ENCODE assay signal across 20 cellular contexts in the genomic region with DNA sequence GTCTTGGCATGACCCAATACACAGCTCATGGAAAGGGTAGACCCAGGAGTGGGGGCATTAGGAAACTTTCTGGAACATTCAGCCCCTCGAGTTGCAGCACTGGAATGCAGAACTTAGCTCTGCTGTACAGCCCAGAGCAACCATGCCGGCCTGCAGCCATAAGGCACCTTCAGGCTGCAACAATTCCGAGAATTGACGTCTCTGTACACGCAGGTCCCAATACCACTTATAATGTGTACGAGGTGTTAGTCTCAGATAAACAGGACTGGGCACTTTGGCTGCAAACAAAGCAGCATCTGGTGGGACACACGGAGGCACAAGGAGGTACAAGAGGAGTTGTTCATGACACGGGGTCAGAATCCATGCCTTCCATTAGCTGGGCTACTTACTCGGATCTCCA. TPM values are rescaled to one million over a fixed set of nuclear protein-coding genes. Genes with fewer than 3 reads are reported as not detected.
DNase-seq lines count a peak whose midpoint lies in the region; ATAC-seq, FAIRE-seq and TF ChIP-seq lines count a peak whose summit lies in the region.
"Had no signal": no experiment of that assay in that cellular context is flagged by ENCODE, and none has a peak within 500 bp of the region (broad histone marks: within the 10 kb centered on the region; RNA-seq: fewer than 3 reads in every experiment).

No MANE protein-coding gene starts in this region.

- H3K4ac ChIP-seq in trophoblast cell (ENCODE audit: low read depth, low read length), result no peak overlapping the region

- TF ChIP-seq EP300 in GM12878 (IDR thresholded peaks at IDR 0.05; ENCODE audit: borderline replicate concordance in 1 of 2, control insufficient read depth in 1 of 2, low read depth in 2 of 2, low read length in 2 of 2), result no peak

- DNase-seq in activated CD4-positive, alpha-beta T cell treated with anti-CD3 and anti-CD28 coated beads, Interleukin-2, amount 10 ng/mL, durations not matched to agents 7 days and 5 days, result no peak
- no peak for DNase-seq in activated CD4-positive, alpha-beta T cell treated with anti-CD3 and anti-CD28 coated beads, Interleukin-2, amount 50 U/mL, for 4 hours
- DNase-seq in GM12878 (ENCODE audit: low read depth, low spot score) (no peak), trophoblast cell (peak; percentile 91 to 95), NCI-H2081 (lab: John Stamatoyannopoulos, UW) (no peak), SW480 (ENCODE audit: low spot score) (no peak), NCI-H2196 (lab: John Stamatoyannopoulos, UW; ENCODE audit: unreplicated experiment) (no peak)
- DNase-seq: DMS 273 treated with DMSO at 0.1 percent for 48 hours, GDM1, HFFc6, MG63, NCI-H1092 treated with DMSO at 0.1 percent for 48 hours, NCI-H1694, NCI-H2107, NCI-H226, NCI-H524 treated with DMSO at 0.1 percent for 48 hours had no signal

- no peak overlapping the region for H4K91ac ChIP-seq in trophoblast cell (ENCODE audit: low read depth, low read length)

- H2BK5ac ChIP-seq in trophoblast cell (ENCODE audit: low read depth, low read length, poor library complexity), result no peak overlapping the region

- RAD21 ChIA-PET in GM12878 (lab: Charles Lee; ENCODE audit: unreplicated experiment), result no interaction called here

- no peak overlapping the region for H4K8ac ChIP-seq in trophoblast cell (ENCODE audit: low read depth, low read length)

- TF ChIP-seq RAD21 in GM12878 (IDR thresholded peaks at IDR 0.05; ENCODE audit: insufficient read depth, low read depth, low read length), result no peak

- peaks cover 6% of the 10 kb centered on the region for H3K9me3 Mint-ChIP-seq in activated CD4-positive, alpha-beta T cell treated with anti-CD3 and anti-CD28 coated beads, Interleukin-2, amount 10 ng/mL, durations not matched to agents 7 days and 5 days
- H3K9me3 Mint-ChIP-seq: HFFc6 had no signal

- H3K79me1 ChIP-seq in trophoblast cell (ENCODE audit: low read length), result no peaks in the 10 kb centered on the region

- H3K36me3 Mint-ChIP-seq in activated CD4-positive, alpha-beta T cell treated with anti-CD3 and anti-CD28 coated beads, Interleukin-2, amount 10 ng/mL, durations not matched to agents 7 days and 5 days (ENCODE audit: low read depth), result peaks cover 39% of the 10 kb centered on the region

- no peak for TF ChIP-seq CTCF in GM12878 (IDR thresholded peaks at IDR 0.05 in 2 of 3, conservative IDR thresholded peaks at IDR 0.05 in 1 of 3; ENCODE audit: control insufficient read depth in 2 of 3, extremely low read depth in 1 of 3, insufficient read depth in 1 of 3, low read depth in 3 of 3, low read length in 3 of 3)

- H2BK120ac ChIP-seq in trophoblast cell (ENCODE audit: insufficient read depth, low read length, poor library complexity), result no peak overlapping the region

- ATAC-seq in GM18511 (IDR thresholded peaks at IDR 0.05; ENCODE audit: unreplicated experiment), result peak; percentile 8
- no peak; the same call in 2 of the 3 replicates for ATAC-seq in GM12878
- ATAC-seq: HepG2 had no signal

- H3K9me3 ChIP-seq in GM12878 (replicated peaks; ENCODE audit: control insufficient read depth, insufficient read depth, low read length), result no peaks in the 10 kb centered on the region; the same call in 2 of the 3 replicates
- no peaks in the 10 kb centered on the region for H3K9me3 ChIP-seq in trophoblast cell (ENCODE audit: insufficient read depth, low read depth, low read length)
- H3K9me3 ChIP-seq: BLaER1, MG63 had no signal

- no peak for FAIRE-seq in GM12878 (lab: Jason Lieb, UNC)
- FAIRE-seq: H54, HepG2 had no signal

- WGBS in GM12878 (ENCODE audit: insufficient coverage, insufficient replicate concordance, low lambda C conversion rate, missing lambda C conversion rate), result 82% methylated on average over 9 of the region's 9 CpGs
- WGBS in trophoblast cell (ENCODE audit: extremely low coverage, insufficient coverage, insufficient read length), result no CpG with 5 or more reads among the region's 9 CpGs

- no peak overlapping the region for H3K14ac ChIP-seq in trophoblast cell (ENCODE audit: low read length)

- no TSS peak for BruUV-seq in GM12878 (replicated peaks; lab: Mats Ljungman, UMichigan)

- intact Hi-C loops in GM12878 (cut with micrococcal nuclease; ENCODE audit: unreplicated experiment), result no loop called here

- peaks cover 20% of the 10 kb centered on the region for H3K4me1 ChIP-seq in GM12878 (ENCODE audit: control insufficient read depth, insufficient read depth, low read length)
- no peaks in the 10 kb centered on the region for H3K4me1 ChIP-seq in trophoblast cell (ENCODE audit: control insufficient read depth in 1 of 2, insufficient read depth in 2 of 2, low read length in 2 of 2)

- peak overlapping the region; percentile 83 for H3K4me2 ChIP-seq in GM12878 (ENCODE audit: control insufficient read depth, insufficient read depth)
- H3K4me2 ChIP-seq in trophoblast cell (ENCODE audit: low read length), result no peak overlapping the region
- H3K4me2 ChIP-seq: BLaER1 had no signal

- H3K27ac ChIP-seq in GM12878 (ENCODE audit: control insufficient read depth, insufficient read depth) (no peak overlapping the region), trophoblast cell (ENCODE audit: low read depth, low read length) (no peak overlapping the region)
- H3K27ac ChIP-seq: BLaER1 had no signal

- H3K4me3 ChIP-seq in GM12878 (no peak overlapping the region), trophoblast cell (ENCODE audit: low read depth, low read length) (no peak overlapping the region)
- H3K4me3 ChIP-seq: BLaER1, MG63 had no signal

- H2AFZ ChIP-seq in GM12878 (ENCODE audit: control insufficient read depth, low read depth, low read length), result peak overlapping the region; percentile 74; the same call in 1 of the 2 replicates
- no peak overlapping the region for H2AFZ ChIP-seq in trophoblast cell (ENCODE audit: insufficient read depth, low read length, poor library complexity)

- H3K27me3 ChIP-seq in GM12878 (replicated peaks in 1 of 2; ENCODE audit: control insufficient read depth in 2 of 2, insufficient read depth in 2 of 2, low read length in 1 of 2) (no peaks in the 10 kb centered on the region), trophoblast cell (ENCODE audit: insufficient read depth, low read length) (no peaks in the 10 kb centered on the region)
- H3K27me3 ChIP-seq: BLaER1, MG63 had no signal

- H3K36me3 ChIP-seq in GM12878 (ENCODE audit: control insufficient read depth in 2 of 2, insufficient read depth in 2 of 2, low read length in 1 of 2) (no peaks in the 10 kb centered on the region), trophoblast cell (ENCODE audit: control insufficient read depth in 1 of 2, insufficient read depth in 2 of 2, low read length in 2 of 2) (no peaks in the 10 kb centered on the region)

- POLR2A ChIA-PET in activated CD4-positive, alpha-beta T cell treated with anti-CD3 and anti-CD28 coated beads, Interleukin-2, amount 10 ng/mL, durations not matched to agents 7 days and 5 days (lab: Charles Lee), result no interaction called here
- POLR2A ChIA-PET in GM12878 (lab: Charles Lee), result no interaction called here

- H3K27me3 Mint-ChIP-seq in activated CD4-positive, alpha-beta T cell treated with anti-CD3 and anti-CD28 coated beads, Interleukin-2, amount 10 ng/mL, durations not matched to agents 7 days and 5 days, result no peaks in the 10 kb centered on the region

- H3K27ac Mint-ChIP-seq in activated CD4-positive, alpha-beta T cell treated with anti-CD3 and anti-CD28 coated beads, Interleukin-2, amount 10 ng/mL, durations not matched to agents 7 days and 5 days, result peak overlapping the region; percentile 98
- H3K27ac Mint-ChIP-seq: HFFc6 had no signal

- no peak overlapping the region for H2AK5ac ChIP-seq in trophoblast cell (ENCODE audit: low read length)

- TF ChIP-seq POLR2A in GM12878 (IDR thresholded peaks at IDR 0.05; ENCODE audit: low read depth, low read length), result no peak

- H4K20me1 ChIP-seq in GM12878 (ENCODE audit: control insufficient read depth, insufficient read depth), result no peaks in the 10 kb centered on the region
- H4K20me1 ChIP-seq: BLaER1 had no signal

- CTCF ChIA-PET in activated CD4-positive, alpha-beta T cell treated with anti-CD3 and anti-CD28 coated beads, Interleukin-2, amount 10 ng/mL, durations not matched to agents 7 days and 5 days (lab: Charles Lee), result interaction anchor here (1.2 to 2.5 kb wide), 3 partner anchors 8 to 19 kb away, joined by 3 to 8 read pairs (median 5); partner anchors contain the start of gene CBR1
- CTCF ChIA-PET in GM12878 (lab: Yijun Ruan, JAX), result interaction anchor here (1.7 kb wide), 2 partner anchors 10 to 35 kb away, joined by 5 to 8 read pairs; no protein-coding TSS in a partner anchor

- no peaks in the 10 kb centered on the region for H3K79me2 ChIP-seq in GM12878 (ENCODE audit: control insufficient read depth, insufficient read depth, low read length)
- no peaks in the 10 kb centered on the region for H3K79me2 ChIP-seq in trophoblast cell (ENCODE audit: control insufficient read depth, insufficient read depth, low read length, poor library complexity)

- SMC1A ChIA-PET in GM12878 (lab: Charles Lee; ENCODE audit: uncharacterized antibody, unreplicated experiment), result interaction anchor here (0.6 to 1.7 kb wide), 3 partner anchors 17 to 87 kb away, joined by 3 to 9 read pairs (median 3); no protein-coding TSS in a partner anchor

- no peak overlapping the region for H4K12ac ChIP-seq in trophoblast cell (ENCODE audit: low read depth, low read length)

- H3K4me3 Mint-ChIP-seq in activated CD4-positive, alpha-beta T cell treated with anti-CD3 and anti-CD28 coated beads, Interleukin-2, amount 10 ng/mL, durations not matched to agents 7 days and 5 days, result no peak overlapping the region
- H3K4me3 Mint-ChIP-seq: HFFc6 had no signal

- H3K9ac ChIP-seq in GM12878 (ENCODE audit: control insufficient read depth, insufficient read depth, low read length) (no peak overlapping the region), trophoblast cell (ENCODE audit: low read length) (no peak overlapping the region)
- H3K9ac ChIP-seq: BLaER1 had no signal

- no peak overlapping the region for H3K18ac ChIP-seq in trophoblast cell (ENCODE audit: low read length)

- no peak overlapping the region for H3K23ac ChIP-seq in trophoblast cell (ENCODE audit: low read length)

- H2BK12ac ChIP-seq in trophoblast cell (ENCODE audit: low read length), result no peak overlapping the region

- peaks cover 54% of the 10 kb centered on the region for H3K4me1 Mint-ChIP-seq in activated CD4-positive, alpha-beta T cell treated with anti-CD3 and anti-CD28 coated beads, Interleukin-2, amount 10 ng/mL, durations not matched to agents 7 days and 5 days

- in situ Hi-C loops in GM12878 (cut with MboI), result no loop called here

RNA-seq across cellular contexts. Expression of gene CBR1, which starts 7.9 kb away (rescaled TPM):
- 10 to 100 TPM; 49.5 to 51.1 TPM for total RNA-seq in activated CD4-positive, alpha-beta T cell treated with anti-CD3 and anti-CD28 coated beads, Interleukin-2, amount 10 ng/mL, durations not matched to agents 7 days and 5 days
- total RNA-seq in GM12878 (2013; cell fraction: nucleolus; rRNA removed), result 5.4 and 10.0 TPM in 2 replicates
- total RNA-seq in GM12878 (2014; rRNA removed) (103 and 116 TPM in 2 replicates), GM12878 (2014; rRNA removed; fragmentation: Illumina TruSeq; extraction: Trizol) (46.8 and 47.6 TPM in 2 replicates), GM12878 (2021) (66.6 and 68.0 TPM in 2 replicates)
- 16.0 TPM for polyA plus RNA-seq in GM12878 (2011; ENCODE audit: low read depth)
- polyA plus RNA-seq in GM12878 (2011; rRNA removed) (18.5 and 21.5 TPM in 2 replicates), GM12878 (2014; fragmentation: Illumina TruSeq; extraction: Trizol) (26.9 and 37.3 TPM in 2 replicates), GM12878 (2014; fragmentation: Nextera tagmentation; extraction: Ambion mirVana) (10 to 100 TPM; 16.9 to 42.2 TPM), GM12878 (2014; rRNA removed) (138 and 139 TPM in 2 replicates), GM12878 (2016; fragmentation: Nextera tagmentation; extraction: Ambion mirVana) (100 to 1,000 TPM; 119 to 126 TPM)
- 38.3 and 60.3 TPM in 2 replicates for polyA plus RNA-seq in GM12878 (2011; cell fraction: cytosol; rRNA removed)
- 24.5 and 34.7 TPM in 2 replicates for polyA plus RNA-seq in GM12878 (2011; cell fraction: nucleus; rRNA removed)
- polyA plus RNA-seq in GM12878 (2012), result 22.8 and 25.9 TPM in 2 replicates
- polyA minus RNA-seq in GM12878 (2011; rRNA and poly(A)+ RNA removed), result 8.2 and 14.3 TPM in 2 replicates
- 5.7 and 9.9 TPM in 2 replicates for polyA minus RNA-seq in GM12878 (2011; cell fraction: cytosol; rRNA and poly(A)+ RNA removed)
- 10.4 and 16.0 TPM in 2 replicates for polyA minus RNA-seq in GM12878 (2011; cell fraction: nucleus; rRNA and poly(A)+ RNA removed)
- 5.0 and 5.6 TPM in 2 replicates for polyA plus RNA-seq in trophoblast cell (2013)

RNA-seq across cellular contexts. Expression of gene SETD4, which starts 17.4 kb away (rescaled TPM):
- 10 to 100 TPM; 15.7 to 19.4 TPM for total RNA-seq in activated CD4-positive, alpha-beta T cell treated with anti-CD3 and anti-CD28 coated beads, Interleukin-2, amount 10 ng/mL, durations not matched to agents 7 days and 5 days
- total RNA-seq in GM12878 (2013; cell fraction: nucleolus; rRNA removed), result 64.4 and 79.2 TPM in 2 replicates
- 10.3 and 10.4 TPM in 2 replicates for total RNA-seq in GM12878 (2014; rRNA removed)
- total RNA-seq in GM12878 (2014; rRNA removed; fragmentation: Illumina TruSeq; extraction: Trizol), result 14.6 and 15.0 TPM in 2 replicates
- 15.6 and 18.8 TPM in 2 replicates for total RNA-seq in GM12878 (2021)
- polyA plus RNA-seq in GM12878 (2011; ENCODE audit: low read depth), result 7.3 TPM
- 21.6 and 23.3 TPM in 2 replicates for polyA plus RNA-seq in GM12878 (2011; rRNA removed)
- 16.9 and 17.7 TPM in 2 replicates for polyA plus RNA-seq in GM12878 (2011; cell fraction: cytosol; rRNA removed)
- 39.9 and 45.9 TPM in 2 replicates for polyA plus RNA-seq in GM12878 (2011; cell fraction: nucleus; rRNA removed)
- polyA plus RNA-seq in GM12878 (2012), result 8.0 and 8.2 TPM in 2 replicates
- polyA plus RNA-seq in GM12878 (2014; fragmentation: Illumina TruSeq; extraction: Trizol), result 18.3 and 21.6 TPM in 2 replicates
- polyA plus RNA-seq in GM12878 (2014; fragmentation: Nextera tagmentation; extraction: Ambion mirVana), result 10 to 100 TPM; 26.2 to 37.0 TPM
- polyA plus RNA-seq in GM12878 (2014; rRNA removed), result 17.6 TPM in 2 replicates
- polyA plus RNA-seq in GM12878 (2016; fragmentation: Nextera tagmentation; extraction: Ambion mirVana), result 10 to 100 TPM; 18.0 to 22.6 TPM
- 17.3 and 26.0 TPM in 2 replicates for polyA minus RNA-seq in GM12878 (2011; rRNA and poly(A)+ RNA removed)
- 9.6 and 12.6 TPM in 2 replicates for polyA minus RNA-seq in GM12878 (2011; cell fraction: cytosol; rRNA and poly(A)+ RNA removed)
- polyA minus RNA-seq in GM12878 (2011; cell fraction: nucleus; rRNA and poly(A)+ RNA removed), result 15.8 and 25.6 TPM in 2 replicates
- 17.4 and 20.0 TPM in 2 replicates for polyA plus RNA-seq in trophoblast cell (2013)

RNA-seq across cellular contexts. Expression of gene CBR3, which starts 57.1 kb away (rescaled TPM):
- total RNA-seq in activated CD4-positive, alpha-beta T cell treated with anti-CD3 and anti-CD28 coated beads, Interleukin-2, amount 10 ng/mL, durations not matched to agents 7 days and 5 days, result 10 to 100 TPM; 24.4 to 30.9 TPM
- 0.35 and 0.61 TPM in 2 replicates for total RNA-seq in GM12878 (2013; cell fraction: nucleolus; rRNA removed)
- 8.9 and 9.1 TPM in 2 replicates for total RNA-seq in GM12878 (2014; rRNA removed)
- total RNA-seq in GM12878 (2014; rRNA removed; fragmentation: Illumina TruSeq; extraction: Trizol), result 9.2 and 10.5 TPM in 2 replicates
- 14.1 and 15.2 TPM in 2 replicates for total RNA-seq in GM12878 (2021)
- 0.93 TPM for polyA plus RNA-seq in GM12878 (2011; ENCODE audit: low read depth)
- 0.48 and 0.72 TPM in 2 replicates for polyA plus RNA-seq in GM12878 (2011; rRNA removed)
- 0.46 and 0.57 TPM in 2 replicates for polyA plus RNA-seq in GM12878 (2011; cell fraction: cytosol; rRNA removed)
- 0.19 and 0.28 TPM in 2 replicates for polyA plus RNA-seq in GM12878 (2011; cell fraction: nucleus; rRNA removed)
- 0.60 and 0.80 TPM in 2 replicates for polyA plus RNA-seq in GM12878 (2012)
- 6.6 and 7.5 TPM in 2 replicates for polyA plus RNA-seq in GM12878 (2014; fragmentation: Illumina TruSeq; extraction: Trizol)
- 10 to 100 TPM in 1 of 2 experiments, 1 to 10 TPM in 1; 4.4 to 11.9 TPM for polyA plus RNA-seq in GM12878 (2014; fragmentation: Nextera tagmentation; extraction: Ambion mirVana)
- 13.7 and 17.2 TPM in 2 replicates for polyA plus RNA-seq in GM12878 (2014; rRNA removed)
- polyA plus RNA-seq in GM12878 (2016; fragmentation: Nextera tagmentation; extraction: Ambion mirVana), result 10 to 100 TPM; 16.2 to 16.4 TPM
- 0.22 and 0.46 TPM in 2 replicates for polyA minus RNA-seq in GM12878 (2011; rRNA and poly(A)+ RNA removed)
- not detected in 2 replicates for polyA minus RNA-seq in GM12878 (2011; cell fraction: cytosol; rRNA and poly(A)+ RNA removed)
- polyA minus RNA-seq in GM12878 (2011; cell fraction: nucleus; rRNA and poly(A)+ RNA removed), result 0.36 TPM in 1 of 2 replicates, not detected in the other
- 2.9 and 3.3 TPM in 2 replicates for polyA plus RNA-seq in trophoblast cell (2013)
- total RNA-seq: HepG2 had no signal
- polyA plus RNA-seq: HepG2 had no signal

Comparison
In these comparisons a context has a peak if more than half of its experiments do, and no peak if none do; other contexts are left out.
1. DNase-seq: peak in trophoblast cell (2 of 2); none in activated CD4-positive, alpha-beta T cell treated with anti-CD3 and anti-CD28 coated beads, Interleukin-2, amount 10 ng/mL, durations not matched to agents 7 days and 5 days (single experiment), activated CD4-positive, alpha-beta T cell treated with anti-CD3 and anti-CD28 coated beads, Interleukin-2, amount 50 U/mL, for 4 hours (0 of 2), GM12878 (single experiment), NCI-H2081 (0 of 2), SW480 (single experiment) and NCI-H2196 (single experiment).